In the genomic region with DNA sequence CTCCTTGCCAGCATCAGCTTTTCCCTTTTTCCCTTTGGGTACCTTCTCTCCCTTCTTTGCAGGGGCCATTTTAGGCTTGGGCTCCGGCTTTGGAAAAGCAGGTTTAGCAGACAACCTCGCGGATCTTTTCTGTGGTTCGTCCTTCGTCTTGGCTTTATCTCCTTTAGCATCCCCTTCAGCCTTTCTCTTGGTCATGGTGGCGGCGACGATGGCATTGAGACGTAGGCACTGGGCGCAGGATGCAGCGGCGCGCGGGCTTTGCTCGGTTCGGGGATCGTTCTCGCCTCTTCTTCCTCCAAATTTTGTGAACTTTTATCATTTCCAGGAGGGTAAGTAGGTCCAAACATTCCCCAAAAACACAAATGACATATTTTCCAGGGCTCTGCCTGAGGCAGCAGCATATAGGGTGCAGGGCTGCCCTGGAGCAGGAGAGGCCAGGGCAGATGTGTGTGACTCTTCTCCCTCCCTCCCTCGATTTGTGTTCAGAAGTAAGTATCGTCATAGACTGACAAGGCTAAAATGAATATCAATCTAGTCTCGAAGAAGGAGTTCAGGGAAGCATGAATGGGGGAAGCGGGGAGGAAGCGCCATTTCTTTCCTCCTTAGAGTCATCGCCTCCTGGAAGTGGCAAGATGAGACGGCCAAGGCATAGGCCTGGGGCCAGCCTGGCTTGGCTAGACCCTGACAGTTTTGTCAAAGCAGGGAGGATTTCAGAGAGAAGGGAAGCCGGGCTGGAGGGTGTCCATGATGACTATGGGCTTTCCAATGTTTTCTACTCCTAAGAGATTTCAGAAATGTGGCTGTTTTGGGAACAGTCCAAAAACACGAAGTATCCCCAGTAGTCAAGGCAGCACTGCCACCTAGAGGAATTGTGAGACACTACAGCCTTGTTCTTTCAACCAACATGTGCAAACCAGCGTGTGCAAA, we compare ENCODE assay signal across 8 cellular contexts. TPM values are rescaled to one million over a fixed set of nuclear protein-coding genes. Genes with fewer than 3 reads are reported as not detected.
DNase-seq lines count a peak whose midpoint lies in the region; ATAC-seq and TF ChIP-seq lines count a peak whose summit lies in the region.

No MANE protein-coding gene starts in this region.

- peak overlapping the region; percentile 70 for H3K9ac ChIP-seq in adipocyte (ENCODE audit: low read length)

- peak; percentile 85 for TF ChIP-seq CTCF in GM10266 (IDR thresholded peaks at IDR 0.05; ENCODE audit: control insufficient read depth, insufficient read depth, low read depth, missing control alignments)

- intact Hi-C loops in Right ventricle myocardium superior (cut with DNase I) = loop anchor here (10.0 kb wide), 2 partner anchors 201 to 291 kb away; a partner anchor contains a TSS
- intact Hi-C loops in posterior vena cava (cut with DNase I) = loop anchor here in 1 of 2 donors (10.0 kb wide), 1 partner anchor 331 kb away; no protein-coding TSS in a partner anchor

- ATAC-seq in Right ventricle myocardium superior (ENCODE audit: poor library complexity) = peak; percentile 93
- no peak for ATAC-seq in GM19023 (IDR thresholded peaks at IDR 0.05; ENCODE audit: unreplicated experiment)
- no peak for ATAC-seq in HG03039 (IDR thresholded peaks at IDR 0.05; ENCODE audit: unreplicated experiment)

- H3K4me3 ChIP-seq in adipocyte (ENCODE audit: low read length) = peak overlapping the region; percentile 54

- no peaks in the 10 kb centered on the region for H3K27me3 ChIP-seq in adipocyte (replicated peaks; ENCODE audit: control insufficient read depth, insufficient read depth, low read length)

- peaks cover 11% of the 10 kb centered on the region for H3K4me1 ChIP-seq in adipocyte (ENCODE audit: control insufficient read depth, insufficient read depth, low read length)

- H3K9me3 ChIP-seq in adipocyte (ENCODE audit: control insufficient read depth, low read length) = peaks cover 3% of the 10 kb centered on the region

- DNase-seq in GM10266 (ENCODE audit: extremely low spot score) = peak; percentile 63
- DNase-seq in NCI-H128 (lab: John Stamatoyannopoulos, UW; ENCODE audit: unreplicated experiment) = peak; percentile 67
- peak; percentile 47 for DNase-seq in SKM-1 (lab: John Stamatoyannopoulos, UW; ENCODE audit: unreplicated experiment)
- peak; percentile 96 for DNase-seq in adipocyte (ENCODE audit: low read depth)
- DNase-seq in Right ventricle myocardium superior = peak; percentile 70
- DNase-seq in posterior vena cava (ENCODE audit: low spot score) = peak; percentile 87

- no peaks in the 10 kb centered on the region for H3K36me3 ChIP-seq in adipocyte (ENCODE audit: control insufficient read depth, insufficient read depth, low read length, severe bottlenecking)

RNA-seq across cellular contexts. Expression of a gene that starts 13.2 kb away (rescaled TPM):
- total RNA-seq in Right ventricle myocardium superior (not detected), posterior vena cava (not detected)

RNA-seq across cellular contexts. Expression of a gene that starts 43.6 kb away (rescaled TPM):
- total RNA-seq in Right ventricle myocardium superior (30.9 TPM), posterior vena cava (10 to 100 TPM; 41.1 to 50.1 TPM)
